Comparison of ENCODE assay signal across 21 cellular contexts in genomic region chr7:157239571-157240270, GRCh38.
DNase-seq lines count a peak whose midpoint lies in the region; ATAC-seq and TF ChIP-seq lines count a peak whose summit lies in the region.
"Had no signal": no experiment of that assay in that cellular context is flagged by ENCODE, and none has a peak within 500 bp of the region (broad histone marks: within the 10 kb centered on the region; RNA-seq: fewer than 3 reads in every experiment).

No MANE protein-coding gene starts in this region.

- no peak overlapping the region for H3K4me2 ChIP-seq in SK-N-SH
- H3K4me2 ChIP-seq in GM23338: no peak overlapping the region
- H3K4me2 ChIP-seq in neuronal stem cell (ENCODE audit: insufficient read depth, low read length, poor library complexity, severe bottlenecking): no peak overlapping the region

- H3K9me2 ChIP-seq in SK-N-SH (no peaks in the 10 kb centered on the region), GM23338 (ENCODE audit: insufficient read depth) (no peaks in the 10 kb centered on the region)

- H3K4me3 ChIP-seq in SK-N-SH (ENCODE audit: low read depth in 2 of 2, low read length in 1 of 2): no peak overlapping the region
- no peak overlapping the region for H3K4me3 ChIP-seq in GM23338
- no peak overlapping the region for H3K4me3 ChIP-seq in neuronal stem cell (ENCODE audit: low read length in 2 of 2)
- H3K4me3 ChIP-seq: SJCRH30 had no signal

- H3K27ac ChIP-seq in SK-N-SH (ENCODE audit: low read depth in 2 of 2, low read length in 1 of 2): no peak overlapping the region
- no peak overlapping the region; the same call in 1 of the 2 replicates for H3K27ac ChIP-seq in GM23338 (ENCODE audit: low read depth)
- H3K27ac ChIP-seq in neuronal stem cell (replicated peaks; ENCODE audit: low read length): no peak overlapping the region
- H3K27ac ChIP-seq: 22Rv1, SJCRH30 had no signal

- H3K4me3 Mint-ChIP-seq in GM23338: no peak overlapping the region
- no peak overlapping the region for H3K4me3 Mint-ChIP-seq in activated CD4-positive, alpha-beta memory T cell treated with anti-CD3 and anti-CD28 coated beads, Interleukin-2, amount 10 ng/mL, durations not matched to agents 7 days and 5 days

- no peaks in the 10 kb centered on the region; the same call in 2 of the 3 replicates for H3K9me3 Mint-ChIP-seq in GM23338
- H3K9me3 Mint-ChIP-seq in activated CD4-positive, alpha-beta memory T cell treated with anti-CD3 and anti-CD28 coated beads, Interleukin-2, amount 10 ng/mL, durations not matched to agents 7 days and 5 days: no peaks in the 10 kb centered on the region

- no peak for TF ChIP-seq RAD21 in SK-N-SH (IDR thresholded peaks at IDR 0.05; ENCODE audit: low read length)

- DNase-seq in SK-N-SH (no peak), GM23338 (ENCODE audit: low spot score) (peak; percentile 19), neuronal stem cell (ENCODE audit: low spot score) (no peak), HuH-7.5 (ENCODE audit: low spot score) (no peak)
- no peak for DNase-seq in activated CD4-positive, alpha-beta memory T cell treated with anti-CD3 and anti-CD28 coated beads, Interleukin-2, amount 10 ng/mL, durations not matched to agents 7 days and 5 days
- DNase-seq: C1 segment of cervical spinal cord; DMS79; GDM1; HCEC 1CT; NCI-H146; NCI-H2107; NCI-H226; NCI-H526 treated with DMSO at 0.1 percent for 48 hours; NK-92 treated with Interleukin-12 subunit alpha and Interleukin-12 subunit beta, amount 100 ng/mL, for 24 hours; OCI-M1; RPMI8226; SJCRH30 had no signal

- no peak overlapping the region for H2BK12ac ChIP-seq in neuronal stem cell (ENCODE audit: low read length)

- TF ChIP-seq EP300 in SK-N-SH (IDR thresholded peaks at IDR 0.05; ENCODE audit: borderline replicate concordance in 1 of 2, low read depth in 1 of 2, low read length in 1 of 2): no peak

- H3K18ac ChIP-seq in neuronal stem cell (ENCODE audit: low read length): no peak overlapping the region

- no peak overlapping the region for H4K91ac ChIP-seq in neuronal stem cell (ENCODE audit: low read depth, low read length, poor library complexity)

- peaks cover 47% of the 10 kb centered on the region for H3K36me3 Mint-ChIP-seq in GM23338 (ENCODE audit: low read depth)
- H3K36me3 Mint-ChIP-seq in activated CD4-positive, alpha-beta memory T cell treated with anti-CD3 and anti-CD28 coated beads, Interleukin-2, amount 10 ng/mL, durations not matched to agents 7 days and 5 days (ENCODE audit: low read depth): peaks cover 42% of the 10 kb centered on the region

- H3K27ac Mint-ChIP-seq in GM23338: no peak overlapping the region
- H3K27ac Mint-ChIP-seq in activated CD4-positive, alpha-beta memory T cell treated with anti-CD3 and anti-CD28 coated beads, Interleukin-2, amount 10 ng/mL, durations not matched to agents 7 days and 5 days: peak overlapping the region; percentile 12

- H3K79me2 ChIP-seq in SK-N-SH (ENCODE audit: insufficient read depth): peaks cover 21% of the 10 kb centered on the region
- no peaks in the 10 kb centered on the region for H3K79me2 ChIP-seq in GM23338 (replicated peaks; ENCODE audit: insufficient read depth)

- no peak overlapping the region for H2AK5ac ChIP-seq in neuronal stem cell (ENCODE audit: low read depth, low read length)

- H3K4ac ChIP-seq in neuronal stem cell (ENCODE audit: low read length): no peak overlapping the region

- H3K23ac ChIP-seq in neuronal stem cell (ENCODE audit: low read depth, low read length, poor library complexity): peak overlapping the region; percentile 77

- peaks cover 2 to 11% of the 10 kb centered on the region in 2 experiments for H3K4me1 ChIP-seq in SK-N-SH (ENCODE audit: control insufficient read depth in 1 of 2, insufficient read depth in 2 of 2, low read depth in 1 of 2, low read length in 1 of 2)
- H3K4me1 ChIP-seq in GM23338 (ENCODE audit: insufficient read depth): no peaks in the 10 kb centered on the region
- no peaks in the 10 kb centered on the region for H3K4me1 ChIP-seq in neuronal stem cell (ENCODE audit: control insufficient read depth in 2 of 2, insufficient read depth in 1 of 2, low read depth in 1 of 2, low read length in 2 of 2)
- H3K4me1 ChIP-seq: SJCRH30 had no signal

- TF ChIP-seq CTCF in SK-N-SH (IDR thresholded peaks at IDR 0.05): peak; percentile 20
- TF ChIP-seq CTCF in GM23338 (conservative IDR thresholded peaks at IDR 0.05; ENCODE audit: low read depth in 2 of 2): peak; percentile 16 to 31; a peak in 2 of 4 replicates

- H3K27me3 ChIP-seq in SK-N-SH (ENCODE audit: insufficient read depth) (no peaks in the 10 kb centered on the region), GM23338 (ENCODE audit: insufficient read depth) (no peaks in the 10 kb centered on the region), neuronal stem cell (ENCODE audit: control insufficient read depth in 3 of 3, insufficient read depth in 3 of 3, low read depth in 1 of 3, low read length in 3 of 3) (no peaks in the 10 kb centered on the region)
- H3K27me3 ChIP-seq: SJCRH30 had no signal

- H3K4me1 Mint-ChIP-seq in GM23338: peaks cover 6% of the 10 kb centered on the region; the same call in 1 of the 3 replicates
- peaks cover under 1% of the 10 kb centered on the region for H3K4me1 Mint-ChIP-seq in activated CD4-positive, alpha-beta memory T cell treated with anti-CD3 and anti-CD28 coated beads, Interleukin-2, amount 10 ng/mL, durations not matched to agents 7 days and 5 days

- H3K36me3 ChIP-seq in SK-N-SH (replicated peaks in 1 of 2; ENCODE audit: control insufficient read depth in 1 of 2, insufficient read depth in 2 of 2, low read length in 1 of 2) (peaks cover 32 to 35% of the 10 kb centered on the region in 2 experiments), GM23338 (ENCODE audit: insufficient read depth) (no peaks in the 10 kb centered on the region; the same call in 1 of the 2 replicates), neuronal stem cell (replicated peaks in 1 of 2; ENCODE audit: control insufficient read depth in 2 of 2, insufficient read depth in 2 of 2, low read length in 2 of 2) (peaks cover 11 to 59% of the 10 kb centered on the region in 2 donors)

- peak overlapping the region; percentile 88 for H4K8ac ChIP-seq in neuronal stem cell (ENCODE audit: low read depth, low read length)

- no peaks in the 10 kb centered on the region for H3K9me3 ChIP-seq in SK-N-SH
- peaks cover 2% of the 10 kb centered on the region in 2 donors for H3K9me3 ChIP-seq in neuronal stem cell (replicated peaks in 1 of 2; ENCODE audit: control insufficient read depth in 2 of 2, insufficient read depth in 1 of 2, low read depth in 1 of 2, low read length in 2 of 2)
- H3K9me3 ChIP-seq: SJCRH30 had no signal

- no peak overlapping the region for H2BK5ac ChIP-seq in neuronal stem cell (ENCODE audit: low read length)

- no peak overlapping the region for H3K9ac ChIP-seq in SK-N-SH
- H3K9ac ChIP-seq in neuronal stem cell (ENCODE audit: low read depth, low read length, poor library complexity): no peak overlapping the region

- H3K27me3 Mint-ChIP-seq in GM23338 (ENCODE audit: insufficient read depth, low read depth, poor library complexity): peaks cover 9% of the 10 kb centered on the region
- no peaks in the 10 kb centered on the region for H3K27me3 Mint-ChIP-seq in activated CD4-positive, alpha-beta memory T cell treated with anti-CD3 and anti-CD28 coated beads, Interleukin-2, amount 10 ng/mL, durations not matched to agents 7 days and 5 days

- H3K79me1 ChIP-seq in neuronal stem cell (ENCODE audit: low read depth, low read length): no peaks in the 10 kb centered on the region

- H2BK120ac ChIP-seq in neuronal stem cell (ENCODE audit: low read depth, low read length): no peak overlapping the region

- H3K14ac ChIP-seq in neuronal stem cell (ENCODE audit: low read length): no peak overlapping the region

- no peak overlapping the region for H2AFZ ChIP-seq in SK-N-SH (ENCODE audit: low read depth)
- H2AFZ ChIP-seq in GM23338: no peak overlapping the region
- H2AFZ ChIP-seq in neuronal stem cell (ENCODE audit: low read length): no peak overlapping the region

- H4K20me1 ChIP-seq in SK-N-SH (ENCODE audit: insufficient read depth): peaks cover 13% of the 10 kb centered on the region
- peaks cover 16% of the 10 kb centered on the region; the same call in 1 of the 2 replicates for H4K20me1 ChIP-seq in GM23338 (replicated peaks; ENCODE audit: insufficient read depth)

- 99% methylated on average over 10 of the region's 10 CpGs for WGBS in SK-N-SH (ENCODE audit: low lambda C conversion rate)
- no CpG with 5 or more reads among the region's 10 CpGs for WGBS in neuronal stem cell (ENCODE audit: extremely low coverage in 2 of 2, insufficient read length in 2 of 2, insufficient replicate concordance in 1 of 2), 2 donors

- POLR2A ChIA-PET in SK-N-SH (lab: Yijun Ruan, JAX): no interaction called here
- POLR2A ChIA-PET in activated CD4-positive, alpha-beta memory T cell treated with anti-CD3 and anti-CD28 coated beads, Interleukin-2, amount 10 ng/mL, durations not matched to agents 7 days and 5 days (lab: Charles Lee): interaction anchor here (1.3 kb wide), 1 partner anchor 9 kb away, joined by 3 read pairs; no protein-coding TSS in a partner anchor

- H3F3A ChIP-seq in SK-N-SH (replicated peaks; ENCODE audit: insufficient read depth) (peaks cover 15% of the 10 kb centered on the region), GM23338 (replicated peaks; ENCODE audit: low read depth) (peaks cover 32% of the 10 kb centered on the region)

- CTCF ChIA-PET in SK-N-SH (lab: Yijun Ruan, JAX): interaction anchor here (0.7 to 19.7 kb wide), 11 partner anchors 11 to 290 kb away, joined by 3 to 160 read pairs (median 6); partner anchors contain the start of gene NOM1
- CTCF ChIA-PET in activated CD4-positive, alpha-beta memory T cell treated with anti-CD3 and anti-CD28 coated beads, Interleukin-2, amount 10 ng/mL, durations not matched to agents 7 days and 5 days (lab: Charles Lee): interaction anchor here (1.4 to 4.1 kb wide), 3 partner anchors 11 to 34 kb away, joined by 5 to 22 read pairs (median 5); no protein-coding TSS in a partner anchor

- no peak overlapping the region for H2BK15ac ChIP-seq in neuronal stem cell (ENCODE audit: low read length)

- ATAC-seq in SK-N-SH treated with all-trans-retinoic acid at 6 μM for 48 hours (no peak), GM23338 (peak; percentile 24), HG03520 (IDR thresholded peaks at IDR 0.05; ENCODE audit: unreplicated experiment) (no peak), HG03457 (IDR thresholded peaks at IDR 0.05; ENCODE audit: unreplicated experiment) (no peak)

TF ChIP-seq in SK-N-SH, 30 proteins besides CTCF, POLR2A, EP300 and RAD21 (continues in another document):
- no peak for TF ChIP-seq MAX (IDR thresholded peaks at IDR 0.05; ENCODE audit: low read depth)

TF ChIP-seq in GM23338, 12 proteins besides CTCF, POLR2A, EP300 and RAD21:
- peak; percentile 99 for TF ChIP-seq ZNF331 (CRISPR knock-in tag; IDR thresholded peaks at IDR 0.05; ENCODE audit: low read depth)
- TF ChIP-seq POLR2AphosphoS5 (IDR thresholded peaks at IDR 0.05; ENCODE audit: low read depth): no peak
